Comparison of ENCODE assay signal across 8 cellular contexts in genomic region chr17:28553000-28553505, GRCh38. TPM values are rescaled to one million over a fixed set of nuclear protein-coding genes. Genes with fewer than 3 reads are reported as not detected.
A peak's percentile ranks its signal among the peaks of the same experiment; 100 is the strongest.
DNase-seq lines count a peak whose midpoint lies in the region; ATAC-seq, FAIRE-seq and TF ChIP-seq lines count a peak whose summit lies in the region.

No MANE protein-coding gene starts in this region.

- H3K4me3 Mint-ChIP-seq in activated CD4-positive, alpha-beta T cell treated with anti-CD3 and anti-CD28 coated beads, Interleukin-2, amount 10 ng/mL, durations not matched to agents 7 days and 5 days: peak overlapping the region; percentile 69
- peak overlapping the region; percentile 80 for H3K4me3 Mint-ChIP-seq in activated CD4-positive, alpha-beta memory T cell treated with anti-CD3 and anti-CD28 coated beads, Interleukin-2, amount 10 ng/mL, durations not matched to agents 7 days and 5 days
- H3K4me3 Mint-ChIP-seq in stimulated activated naive CD8-positive, alpha-beta T cell treated with anti-CD3 and anti-CD28 coated beads, Interleukin-15, amount 100 ng/mL, for 72 hours: peak overlapping the region; percentile 83 to 96

- H3K79me2 ChIP-seq in keratinocyte (ENCODE audit: control insufficient read depth, insufficient read depth, low read length): peaks cover 3% of the 10 kb centered on the region

- peaks cover 17 to 31% of the 10 kb centered on the region in 2 experiments for H3K36me3 ChIP-seq in keratinocyte (ENCODE audit: control insufficient read depth in 2 of 2, extremely low read depth in 1 of 2, insufficient read depth in 2 of 2, low read length in 2 of 2)

- peaks cover 6% of the 10 kb centered on the region for H3K4me1 ChIP-seq in keratinocyte (ENCODE audit: control insufficient read depth, extremely low read depth, insufficient read depth, low read length)

- H3K9ac ChIP-seq in keratinocyte (ENCODE audit: control insufficient read depth, extremely low read depth, insufficient read depth, low read length): no peak overlapping the region

- no peaks in the 10 kb centered on the region for H3K27me3 Mint-ChIP-seq in activated CD4-positive, alpha-beta T cell treated with anti-CD3 and anti-CD28 coated beads, Interleukin-2, amount 10 ng/mL, durations not matched to agents 7 days and 5 days
- H3K27me3 Mint-ChIP-seq in activated CD4-positive, alpha-beta memory T cell treated with anti-CD3 and anti-CD28 coated beads, Interleukin-2, amount 10 ng/mL, durations not matched to agents 7 days and 5 days: no peaks in the 10 kb centered on the region
- no peaks in the 10 kb centered on the region for H3K27me3 Mint-ChIP-seq in stimulated activated naive CD8-positive, alpha-beta T cell treated with anti-CD3 and anti-CD28 coated beads, Interleukin-15, amount 100 ng/mL, for 72 hours

- H3K9me3 ChIP-seq in keratinocyte (ENCODE audit: control insufficient read depth, low read depth, low read length): no peaks in the 10 kb centered on the region

- H3K4me1 Mint-ChIP-seq in activated CD4-positive, alpha-beta T cell treated with anti-CD3 and anti-CD28 coated beads, Interleukin-2, amount 10 ng/mL, durations not matched to agents 7 days and 5 days: peaks cover 46% of the 10 kb centered on the region
- H3K4me1 Mint-ChIP-seq in activated CD4-positive, alpha-beta memory T cell treated with anti-CD3 and anti-CD28 coated beads, Interleukin-2, amount 10 ng/mL, durations not matched to agents 7 days and 5 days: peaks cover 45% of the 10 kb centered on the region
- H3K4me1 Mint-ChIP-seq in stimulated activated naive CD8-positive, alpha-beta T cell treated with anti-CD3 and anti-CD28 coated beads, Interleukin-15, amount 100 ng/mL, for 72 hours: peaks cover 56% of the 10 kb centered on the region

- no peak for TF ChIP-seq CTCF in keratinocyte (optimal IDR thresholded peaks at IDR 0.05 in 1 of 3, IDR thresholded peaks at IDR 0.05 in 1 of 3, conservative IDR thresholded peaks at IDR 0.05 in 1 of 3; ENCODE audit: extremely low read depth in 1 of 3, insufficient read depth in 2 of 3, low read length in 3 of 3)

- CTCF ChIA-PET in activated CD4-positive, alpha-beta T cell treated with anti-CD3 and anti-CD28 coated beads, Interleukin-2, amount 10 ng/mL, durations not matched to agents 7 days and 5 days (lab: Charles Lee): interaction anchor here (0.7 to 1.6 kb wide), 2 partner anchors 22 to 58 kb away, joined by 3 to 4 read pairs; no protein-coding TSS in a partner anchor
- CTCF ChIA-PET in activated CD4-positive, alpha-beta memory T cell treated with anti-CD3 and anti-CD28 coated beads, Interleukin-2, amount 10 ng/mL, durations not matched to agents 7 days and 5 days (lab: Charles Lee): interaction anchor here (0.9 kb wide), 1 partner anchor 8 kb away, joined by 3 read pairs; no protein-coding TSS in a partner anchor

- H3K27me3 ChIP-seq in keratinocyte (ENCODE audit: control insufficient read depth, extremely low read depth, insufficient read depth, low read length): no peaks in the 10 kb centered on the region

- no peak overlapping the region for H3K4me3 ChIP-seq in keratinocyte (ENCODE audit: control insufficient read depth in 2 of 3, extremely low read depth in 1 of 3, insufficient read depth in 2 of 3, low read depth in 1 of 3, low read length in 3 of 3)

- DNase-seq in activated CD4-positive, alpha-beta T cell treated with anti-CD3 and anti-CD28 coated beads, Interleukin-2, amount 10 ng/mL, durations not matched to agents 7 days and 5 days: no peak
- no peak for DNase-seq in activated CD4-positive, alpha-beta T cell treated with anti-CD3 and anti-CD28 coated beads for 4 hours
- no peak for DNase-seq in activated CD4-positive, alpha-beta memory T cell treated with anti-CD3 and anti-CD28 coated beads, Interleukin-2, amount 10 ng/mL, durations not matched to agents 7 days and 5 days
- DNase-seq in keratinocyte (ENCODE audit: low read depth, low spot score) (no peak), NCI-H1930 (lab: John Stamatoyannopoulos, UW) (no peak), mesenteric fat pad (ENCODE audit: low spot score) (no peak)
- no peak for DNase-seq in stimulated activated naive CD8-positive, alpha-beta T cell treated with anti-CD3 and anti-CD28 coated beads, Interleukin-15, amount 100 ng/mL, for 72 hours

- H3K27ac Mint-ChIP-seq in activated CD4-positive, alpha-beta T cell treated with anti-CD3 and anti-CD28 coated beads, Interleukin-2, amount 10 ng/mL, durations not matched to agents 7 days and 5 days: peak overlapping the region; percentile 68
- H3K27ac Mint-ChIP-seq in activated CD4-positive, alpha-beta memory T cell treated with anti-CD3 and anti-CD28 coated beads, Interleukin-2, amount 10 ng/mL, durations not matched to agents 7 days and 5 days: no peak overlapping the region
- H3K27ac Mint-ChIP-seq in stimulated activated naive CD8-positive, alpha-beta T cell treated with anti-CD3 and anti-CD28 coated beads, Interleukin-15, amount 100 ng/mL, for 72 hours: peak overlapping the region; percentile 16 to 63

- H3K9me1 ChIP-seq in keratinocyte (ENCODE audit: control insufficient read depth, extremely low read depth, insufficient read depth, low read length): peaks cover 3% of the 10 kb centered on the region

- H2AFZ ChIP-seq in keratinocyte (ENCODE audit: control insufficient read depth, low read length): no peak overlapping the region

- ATAC-seq in stimulated activated naive CD8-positive, alpha-beta T cell treated with anti-CD3 and anti-CD28 coated beads, Interleukin-15, amount 100 ng/mL, for 72 hours: no peak
- ATAC-seq in GM21423 (IDR thresholded peaks at IDR 0.05; ENCODE audit: unreplicated experiment): no peak

- dilution Hi-C loops in keratinocyte (cut with MboI; ENCODE audit: extremely low pct_ligation_motif_present, low sequenced_read_pairs): no loop called here

- FAIRE-seq in keratinocyte (lab: Jason Lieb, UNC): no peak

- H3K36me3 Mint-ChIP-seq in activated CD4-positive, alpha-beta T cell treated with anti-CD3 and anti-CD28 coated beads, Interleukin-2, amount 10 ng/mL, durations not matched to agents 7 days and 5 days (ENCODE audit: low read depth): peaks cover 40% of the 10 kb centered on the region
- H3K36me3 Mint-ChIP-seq in activated CD4-positive, alpha-beta memory T cell treated with anti-CD3 and anti-CD28 coated beads, Interleukin-2, amount 10 ng/mL, durations not matched to agents 7 days and 5 days (ENCODE audit: low read depth): peaks cover 52% of the 10 kb centered on the region

- POLR2A ChIA-PET in activated CD4-positive, alpha-beta T cell treated with anti-CD3 and anti-CD28 coated beads, Interleukin-2, amount 10 ng/mL, durations not matched to agents 7 days and 5 days (lab: Charles Lee): interaction anchor here (0.6 kb wide), 1 partner anchor 90 kb away, joined by 3 read pairs; no protein-coding TSS in a partner anchor
- POLR2A ChIA-PET in activated CD4-positive, alpha-beta memory T cell treated with anti-CD3 and anti-CD28 coated beads, Interleukin-2, amount 10 ng/mL, durations not matched to agents 7 days and 5 days (lab: Charles Lee): interaction anchor here (0.7 to 1.4 kb wide), 3 partner anchors 24 to 398 kb away, joined by 3 to 4 read pairs (median 3); partner anchors contain the start of genes ALDOC and PHF12

- no peak overlapping the region for H3K27ac ChIP-seq in keratinocyte (ENCODE audit: control insufficient read depth, insufficient read depth, low read length)

- no peaks in the 10 kb centered on the region for H3K9me3 Mint-ChIP-seq in activated CD4-positive, alpha-beta T cell treated with anti-CD3 and anti-CD28 coated beads, Interleukin-2, amount 10 ng/mL, durations not matched to agents 7 days and 5 days
- H3K9me3 Mint-ChIP-seq in activated CD4-positive, alpha-beta memory T cell treated with anti-CD3 and anti-CD28 coated beads, Interleukin-2, amount 10 ng/mL, durations not matched to agents 7 days and 5 days: no peaks in the 10 kb centered on the region
- no peaks in the 10 kb centered on the region for H3K9me3 Mint-ChIP-seq in stimulated activated naive CD8-positive, alpha-beta T cell treated with anti-CD3 and anti-CD28 coated beads, Interleukin-15, amount 100 ng/mL, for 72 hours

- peak overlapping the region; percentile 65 for H3K4me2 ChIP-seq in keratinocyte (ENCODE audit: control insufficient read depth, extremely low read depth, insufficient read depth, low read depth, low read length)

- H4K20me1 ChIP-seq in keratinocyte (ENCODE audit: control insufficient read depth, extremely low read depth, insufficient read depth, low read length): no peaks in the 10 kb centered on the region

RNA-seq across cellular contexts. Expression of gene UNC119, which starts 0.6 kb away (rescaled TPM):
- total RNA-seq in activated CD4-positive, alpha-beta T cell treated with anti-CD3 and anti-CD28 coated beads, Interleukin-2, amount 10 ng/mL, durations not matched to agents 7 days and 5 days: 10 to 100 TPM; 38.6 to 46.6 TPM
- 10 to 100 TPM; 46.2 to 61.1 TPM for total RNA-seq in activated CD4-positive, alpha-beta memory T cell treated with anti-CD3 and anti-CD28 coated beads, Interleukin-2, amount 10 ng/mL, durations not matched to agents 7 days and 5 days
- 34.1 to 93.3 TPM (median 60.0 TPM) in 3 replicates for polyA plus RNA-seq in keratinocyte
- 6.9 TPM for polyA plus RNA-seq in keratinocyte (2011; ENCODE audit: low read depth)
- polyA plus RNA-seq in keratinocyte (2011; cell fraction: cytosol; rRNA removed): 28.1 and 39.3 TPM in 2 replicates
- polyA plus RNA-seq in keratinocyte (2011; cell fraction: nucleus; rRNA removed): 52.9 and 56.6 TPM in 2 replicates
- 18.6 and 27.2 TPM in 2 replicates for polyA plus RNA-seq in keratinocyte (2012; ENCODE audit: low replicate concordance)
- 22.1 to 44.2 TPM (median 33.4 TPM) in 3 replicates for polyA minus RNA-seq in keratinocyte
- polyA minus RNA-seq in keratinocyte (2011; cell fraction: cytosol; rRNA and poly(A)+ RNA removed): 39.5 TPM
- 21.7 and 22.3 TPM in 2 replicates for polyA minus RNA-seq in keratinocyte (2011; cell fraction: nucleus; rRNA and poly(A)+ RNA removed)
- 23.0 TPM for total RNA-seq in mesenteric fat pad

RNA-seq across cellular contexts. Expression of gene PIGS, which starts 18.3 kb away (rescaled TPM):
- 10 to 100 TPM; 61.7 to 62.6 TPM for total RNA-seq in activated CD4-positive, alpha-beta T cell treated with anti-CD3 and anti-CD28 coated beads, Interleukin-2, amount 10 ng/mL, durations not matched to agents 7 days and 5 days
- 10 to 100 TPM; 66.3 to 66.6 TPM for total RNA-seq in activated CD4-positive, alpha-beta memory T cell treated with anti-CD3 and anti-CD28 coated beads, Interleukin-2, amount 10 ng/mL, durations not matched to agents 7 days and 5 days
- 21.8 to 52.1 TPM (median 33.6 TPM) in 3 replicates for polyA plus RNA-seq in keratinocyte
- polyA plus RNA-seq in keratinocyte (2011; ENCODE audit: low read depth): 22.8 TPM
- 26.0 and 28.2 TPM in 2 replicates for polyA plus RNA-seq in keratinocyte (2011; cell fraction: cytosol; rRNA removed)
- 47.6 and 49.6 TPM in 2 replicates for polyA plus RNA-seq in keratinocyte (2011; cell fraction: nucleus; rRNA removed)
- polyA plus RNA-seq in keratinocyte (2012; ENCODE audit: low replicate concordance): 27.7 and 45.6 TPM in 2 replicates
- polyA minus RNA-seq in keratinocyte: 21.9 to 89.4 TPM (median 29.1 TPM) in 3 replicates
- 20.3 TPM for polyA minus RNA-seq in keratinocyte (2011; cell fraction: cytosol; rRNA and poly(A)+ RNA removed)
- 19.9 and 48.1 TPM in 2 replicates for polyA minus RNA-seq in keratinocyte (2011; cell fraction: nucleus; rRNA and poly(A)+ RNA removed)
- 50.7 TPM for total RNA-seq in mesenteric fat pad

RNA-seq across cellular contexts. Expression of gene ALDOC, which starts 23.6 kb away (rescaled TPM):
- 10 to 100 TPM; 61.4 to 63.4 TPM for total RNA-seq in activated CD4-positive, alpha-beta T cell treated with anti-CD3 and anti-CD28 coated beads, Interleukin-2, amount 10 ng/mL, durations not matched to agents 7 days and 5 days
- total RNA-seq in activated CD4-positive, alpha-beta memory T cell treated with anti-CD3 and anti-CD28 coated beads, Interleukin-2, amount 10 ng/mL, durations not matched to agents 7 days and 5 days: 100 to 1,000 TPM; 140 to 147 TPM
- 24.2 to 44.9 TPM (median 32.5 TPM) in 3 replicates for polyA plus RNA-seq in keratinocyte
- 12.1 TPM for polyA plus RNA-seq in keratinocyte (2011; ENCODE audit: low read depth)
- 17.4 and 20.5 TPM in 2 replicates for polyA plus RNA-seq in keratinocyte (2011; cell fraction: cytosol; rRNA removed)
- polyA plus RNA-seq in keratinocyte (2011; cell fraction: nucleus; rRNA removed): 18.6 TPM in 2 replicates
- 23.2 and 28.7 TPM in 2 replicates for polyA plus RNA-seq in keratinocyte (2012; ENCODE audit: low replicate concordance)
- polyA minus RNA-seq in keratinocyte: 35.1 to 51.5 TPM (median 42.5 TPM) in 3 replicates
- 17.1 TPM for polyA minus RNA-seq in keratinocyte (2011; cell fraction: cytosol; rRNA and poly(A)+ RNA removed)
- 6.6 and 10.6 TPM in 2 replicates for polyA minus RNA-seq in keratinocyte (2011; cell fraction: nucleus; rRNA and poly(A)+ RNA removed)
- total RNA-seq in mesenteric fat pad: 24.8 TPM

RNA-seq across cellular contexts. Expression of gene SPAG5, which starts 45.8 kb away (rescaled TPM):
- total RNA-seq in activated CD4-positive, alpha-beta T cell treated with anti-CD3 and anti-CD28 coated beads, Interleukin-2, amount 10 ng/mL, durations not matched to agents 7 days and 5 days: 100 to 1,000 TPM; 139 to 147 TPM
- 100 to 1,000 TPM; 125 to 127 TPM for total RNA-seq in activated CD4-positive, alpha-beta memory T cell treated with anti-CD3 and anti-CD28 coated beads, Interleukin-2, amount 10 ng/mL, durations not matched to agents 7 days and 5 days
- polyA plus RNA-seq in keratinocyte: 6.2 to 21.1 TPM (median 16.6 TPM) in 3 replicates
- polyA plus RNA-seq in keratinocyte (2011; ENCODE audit: low read depth): 4.3 TPM
- 4.2 and 4.4 TPM in 2 replicates for polyA plus RNA-seq in keratinocyte (2011; cell fraction: cytosol; rRNA removed)
- polyA plus RNA-seq in keratinocyte (2011; cell fraction: nucleus; rRNA removed): 23.6 and 24.8 TPM in 2 replicates
- polyA plus RNA-seq in keratinocyte (2012; ENCODE audit: low replicate concordance): 4.9 and 13.3 TPM in 2 replicates
- polyA minus RNA-seq in keratinocyte: 11.0 to 24.2 TPM (median 20.6 TPM) in 3 replicates
- polyA minus RNA-seq in keratinocyte (2011; cell fraction: cytosol; rRNA and poly(A)+ RNA removed): 5.4 TPM
- polyA minus RNA-seq in keratinocyte (2011; cell fraction: nucleus; rRNA and poly(A)+ RNA removed): 11.4 and 12.6 TPM in 2 replicates
- 3.1 TPM for total RNA-seq in mesenteric fat pad

RNA-seq across cellular contexts. Expression of gene FOXN1, which starts 46.9 kb away (rescaled TPM):
- not detected for total RNA-seq in activated CD4-positive, alpha-beta T cell treated with anti-CD3 and anti-CD28 coated beads, Interleukin-2, amount 10 ng/mL, durations not matched to agents 7 days and 5 days
- total RNA-seq in activated CD4-positive, alpha-beta memory T cell treated with anti-CD3 and anti-CD28 coated beads, Interleukin-2, amount 10 ng/mL, durations not matched to agents 7 days and 5 days: not detected
- 0.01 to 0.66 TPM (median 0.29 TPM) in 3 replicates for polyA plus RNA-seq in keratinocyte
- polyA plus RNA-seq in keratinocyte (2011; ENCODE audit: low read depth): 1.4 TPM
- polyA plus RNA-seq in keratinocyte (2011; cell fraction: cytosol; rRNA removed): 0.12 and 0.32 TPM in 2 replicates
- 0.83 and 1.0 TPM in 2 replicates for polyA plus RNA-seq in keratinocyte (2011; cell fraction: nucleus; rRNA removed)
- polyA plus RNA-seq in keratinocyte (2012; ENCODE audit: low replicate concordance): 0.24 and 7.2 TPM in 2 replicates
- 0.32 to 0.76 TPM (median 0.46 TPM) in 3 replicates for polyA minus RNA-seq in keratinocyte
- polyA minus RNA-seq in keratinocyte (2011; cell fraction: cytosol; rRNA and poly(A)+ RNA removed): not detected
- 0.16 and 1.5 TPM in 2 replicates for polyA minus RNA-seq in keratinocyte (2011; cell fraction: nucleus; rRNA and poly(A)+ RNA removed)
- total RNA-seq in mesenteric fat pad: not detected
